Comparison of ENCODE assay signal across 8 cellular contexts in genomic region chr9:117073539-117074336, GRCh38.
DNase-seq lines count a peak whose midpoint lies in the region; ATAC-seq and TF ChIP-seq lines count a peak whose summit lies in the region.

No MANE protein-coding gene starts in this region.

- H3K27me3 ChIP-seq in heart right ventricle = peaks cover 0 to 15% (median 3%) of the 10 kb centered on the region in 7 donors

- ATAC-seq in heart right ventricle (no peak), Right ventricle myocardium superior (ENCODE audit: poor library complexity) (no peak)

- TF ChIP-seq CTCF in heart right ventricle (IDR thresholded peaks at IDR 0.05) (peak in 8 of 9 donors; percentile 8 to 50 (median 38)), choroid plexus epithelial cell (conservative IDR thresholded peaks at IDR 0.05; ENCODE audit: low read depth, low read length) (peak; percentile 79)

- H3K4me3 Mint-ChIP-seq in activated T-helper 1 cell treated with anti-CD3 and anti-CD28 coated beads, Interleukin-12 subunit alpha, Interleukin-12 subunit beta, Interleukin-2, Interleukin-4 antibody, amounts not matched to agents 30 ng/mL and 10 ng/mL and 1 ng/mL, durations not matched to agents 14 hours and 24 hours and 36 hours = no peak overlapping the region

- no peak overlapping the region for H3K27ac Mint-ChIP-seq in activated T-helper 1 cell treated with anti-CD3 and anti-CD28 coated beads, Interleukin-12 subunit alpha, Interleukin-12 subunit beta, Interleukin-2, Interleukin-4 antibody, amounts not matched to agents 30 ng/mL and 10 ng/mL and 1 ng/mL, durations not matched to agents 14 hours and 24 hours and 36 hours

- H3K36me3 Mint-ChIP-seq in activated T-helper 1 cell treated with anti-CD3 and anti-CD28 coated beads, Interleukin-12 subunit alpha, Interleukin-12 subunit beta, Interleukin-2, Interleukin-4 antibody, amounts not matched to agents 30 ng/mL and 10 ng/mL and 1 ng/mL, durations not matched to agents 14 hours and 24 hours and 36 hours (ENCODE audit: low read depth) = no peaks in the 10 kb centered on the region

- no peaks in the 10 kb centered on the region for H3K4me1 Mint-ChIP-seq in activated T-helper 1 cell treated with anti-CD3 and anti-CD28 coated beads, Interleukin-12 subunit alpha, Interleukin-12 subunit beta, Interleukin-2, Interleukin-4 antibody, amounts not matched to agents 30 ng/mL and 10 ng/mL and 1 ng/mL, durations not matched to agents 14 hours and 24 hours and 36 hours (ENCODE audit: low read depth)

- peaks cover 3% of the 10 kb centered on the region for H3K9me3 Mint-ChIP-seq in activated T-helper 1 cell treated with anti-CD3 and anti-CD28 coated beads, Interleukin-12 subunit alpha, Interleukin-12 subunit beta, Interleukin-2, Interleukin-4 antibody, amounts not matched to agents 30 ng/mL and 10 ng/mL and 1 ng/mL, durations not matched to agents 14 hours and 24 hours and 36 hours

- H3K4me3 ChIP-seq in heart right ventricle (no peak overlapping the region), choroid plexus epithelial cell (ENCODE audit: low read depth, low read length) (no peak overlapping the region)

- DNase-seq in heart right ventricle (no peak), Right ventricle myocardium superior (no peak), NCI-H2171 (lab: John Stamatoyannopoulos, UW) (peak; percentile 6), choroid plexus epithelial cell (ENCODE audit: low read depth) (peak; percentile 57), putamen (ENCODE audit: low spot score) (peak; percentile 34), NK-92 (lab: John Stamatoyannopoulos, UW; ENCODE audit: unreplicated experiment) (no peak), posterior vena cava (ENCODE audit: low spot score) (no peak)
- DNase-seq in activated T-helper 1 cell treated with anti-CD3 and anti-CD28 coated beads, Interleukin-12 subunit alpha, Interleukin-12 subunit beta, Interleukin-2, Interleukin-4 antibody, amounts not matched to agents 30 ng/mL and 10 ng/mL and 1 ng/mL, durations not matched to agents 14 hours and 24 hours and 36 hours (ENCODE audit: low spot score) = no peak

- H3K4me1 ChIP-seq in heart right ventricle = no peaks in the 10 kb centered on the region

- H3K27me3 Mint-ChIP-seq in activated T-helper 1 cell treated with anti-CD3 and anti-CD28 coated beads, Interleukin-12 subunit alpha, Interleukin-12 subunit beta, Interleukin-2, Interleukin-4 antibody, amounts not matched to agents 30 ng/mL and 10 ng/mL and 1 ng/mL, durations not matched to agents 14 hours and 24 hours and 36 hours (ENCODE audit: insufficient read depth) = no peaks in the 10 kb centered on the region

- 59 to 62% methylated on average over 11 of the region's 11 CpGs for WGBS in heart right ventricle, 2 donors

- intact Hi-C loops in heart right ventricle (cut with DNase I) = no loop called here
- intact Hi-C loops in Right ventricle myocardium superior (cut with DNase I) = no loop called here
- intact Hi-C loops in posterior vena cava (cut with DNase I) = no loop called here
- intact Hi-C loops in activated T-helper 1 cell treated with anti-CD3 and anti-CD28 coated beads, Interleukin-12 subunit alpha, Interleukin-12 subunit beta, Interleukin-2, Interleukin-4 antibody, amounts not matched to agents 30 ng/mL and 10 ng/mL and 1 ng/mL, durations not matched to agents 14 hours and 24 hours and 36 hours (cut with micrococcal nuclease) = no loop called here

- no peak overlapping the region for H3K27ac ChIP-seq in heart right ventricle

- H3K36me3 ChIP-seq in heart right ventricle = no peaks in the 10 kb centered on the region

- H3K9me3 ChIP-seq in heart right ventricle = no peaks in the 10 kb centered on the region

Comparison
In these comparisons a context has a peak if more than half of its experiments do, and no peak if none do; other contexts are left out.
1. DNase-seq: peak in NCI-H2171 (single experiment), choroid plexus epithelial cell (single experiment) and putamen (single experiment); none in heart right ventricle (0 of 2), Right ventricle myocardium superior (single experiment), NK-92 (single experiment), posterior vena cava (single experiment) and activated T-helper 1 cell treated with anti-CD3 and anti-CD28 coated beads, Interleukin-12 subunit alpha, Interleukin-12 subunit beta, Interleukin-2, Interleukin-4 antibody, amounts not matched to agents 30 ng/mL and 10 ng/mL and 1 ng/mL, durations not matched to agents 14 hours and 24 hours and 36 hours (single experiment).